ENCODE assay signal across 14 cellular contexts in the genomic region with DNA sequence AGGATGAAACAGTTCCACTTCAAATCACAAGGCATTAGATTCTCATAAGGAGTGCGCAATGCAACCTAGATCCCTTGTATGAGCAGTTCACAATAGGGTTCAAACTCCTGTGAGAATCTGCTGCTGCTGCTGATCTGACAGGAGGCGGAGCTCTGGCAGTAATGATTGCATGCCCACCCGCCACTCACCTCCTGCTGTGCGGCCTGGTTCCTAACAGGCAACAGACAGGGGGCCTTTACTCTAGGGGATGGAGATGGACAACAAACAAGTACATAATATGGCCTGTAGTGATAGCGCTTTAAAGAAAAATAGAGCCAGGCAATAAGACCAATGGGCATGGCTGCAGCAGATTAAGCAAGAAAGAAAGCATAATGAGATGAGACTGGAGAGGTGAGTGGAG. TPM values are rescaled to one million over a fixed set of nuclear protein-coding genes. Genes with fewer than 3 reads are reported as not detected.
DNase-seq lines count a peak whose midpoint lies in the region; ATAC-seq and TF ChIP-seq lines count a peak whose summit lies in the region.
"Had no signal": no experiment of that assay in that cellular context is flagged by ENCODE, and none has a peak within 500 bp of the region (broad histone marks: within the 10 kb centered on the region; RNA-seq: fewer than 3 reads in every experiment).

No MANE protein-coding gene starts in this region.

- H3K9me3 Mint-ChIP-seq in endodermal cell (no peaks in the 10 kb centered on the region), neural progenitor cell (no peaks in the 10 kb centered on the region)
- H3K9me3 Mint-ChIP-seq in stimulated activated memory B cell treated with anti-CD40 and anti-IgM and Interleukin-4, amounts not matched to agents 10 μg/mL and 1 μg/mL and 100 μg/mL, for 72 hours = no peaks in the 10 kb centered on the region
- no peaks in the 10 kb centered on the region for H3K9me3 Mint-ChIP-seq in activated CD8-positive, alpha-beta T cell treated with anti-CD3 and anti-CD28 coated beads for 36 hours
- H3K9me3 Mint-ChIP-seq: CD8-positive, alpha-beta T cell had no signal

- H3K4me3 Mint-ChIP-seq in endodermal cell = no peak overlapping the region
- H3K4me3 Mint-ChIP-seq in neural progenitor cell = no peak overlapping the region
- no peak overlapping the region for H3K4me3 Mint-ChIP-seq in stimulated activated memory B cell treated with anti-CD40 and anti-IgM and Interleukin-4, amounts not matched to agents 10 μg/mL and 1 μg/mL and 100 μg/mL, for 72 hours
- no peak overlapping the region for H3K4me3 Mint-ChIP-seq in activated CD8-positive, alpha-beta T cell treated with anti-CD3 and anti-CD28 coated beads for 36 hours
- H3K4me3 Mint-ChIP-seq: CD8-positive, alpha-beta T cell had no signal

- H3K27ac Mint-ChIP-seq in endodermal cell (no peak overlapping the region), neural progenitor cell (no peak overlapping the region)
- H3K27ac Mint-ChIP-seq in stimulated activated memory B cell treated with anti-CD40 and anti-IgM and Interleukin-4, amounts not matched to agents 10 μg/mL and 1 μg/mL and 100 μg/mL, for 72 hours = no peak overlapping the region
- no peak overlapping the region for H3K27ac Mint-ChIP-seq in activated CD8-positive, alpha-beta T cell treated with anti-CD3 and anti-CD28 coated beads for 36 hours
- H3K27ac Mint-ChIP-seq: CD8-positive, alpha-beta T cell had no signal

- H3K9me3 ChIP-seq in HEK293 (ENCODE audit: control insufficient read depth, insufficient read depth, low read depth, low read length) = no peaks in the 10 kb centered on the region
- H3K9me3 ChIP-seq in endodermal cell (ENCODE audit: control insufficient read depth, low read length) = no peaks in the 10 kb centered on the region
- H3K9me3 ChIP-seq in neural progenitor cell (ENCODE audit: low read depth) = no peaks in the 10 kb centered on the region
- H3K9me3 ChIP-seq: A549, BE2C had no signal

- H3K4me1 Mint-ChIP-seq in endodermal cell (peaks cover 19% of the 10 kb centered on the region), neural progenitor cell (peaks cover 14% of the 10 kb centered on the region)
- H3K4me1 Mint-ChIP-seq in stimulated activated memory B cell treated with anti-CD40 and anti-IgM and Interleukin-4, amounts not matched to agents 10 μg/mL and 1 μg/mL and 100 μg/mL, for 72 hours = peaks cover 38% of the 10 kb centered on the region
- peaks cover 20% of the 10 kb centered on the region for H3K4me1 Mint-ChIP-seq in activated CD8-positive, alpha-beta T cell treated with anti-CD3 and anti-CD28 coated beads for 36 hours (ENCODE audit: low read depth)

- H3K36me3 Mint-ChIP-seq in endodermal cell (ENCODE audit: low read depth) (no peaks in the 10 kb centered on the region), neural progenitor cell (no peaks in the 10 kb centered on the region)
- H3K36me3 Mint-ChIP-seq in stimulated activated memory B cell treated with anti-CD40 and anti-IgM and Interleukin-4, amounts not matched to agents 10 μg/mL and 1 μg/mL and 100 μg/mL, for 72 hours = no peaks in the 10 kb centered on the region
- peaks cover 2% of the 10 kb centered on the region for H3K36me3 Mint-ChIP-seq in activated CD8-positive, alpha-beta T cell treated with anti-CD3 and anti-CD28 coated beads for 36 hours (ENCODE audit: low read depth)
- H3K36me3 Mint-ChIP-seq: CD8-positive, alpha-beta T cell had no signal

- TF ChIP-seq CTCF in HEK293 (tag by site-specific recombination; IDR thresholded peaks at IDR 0.05) (no peak), endodermal cell (conservative IDR thresholded peaks at IDR 0.05) (no peak), neural progenitor cell (IDR thresholded peaks at IDR 0.05) (no peak)
- no peak for TF ChIP-seq CTCF in activated CD8-positive, alpha-beta T cell treated with anti-CD3 and anti-CD28 coated beads for 36 hours (IDR thresholded peaks at IDR 0.05)

- peaks cover 18% of the 10 kb centered on the region for H3K79me2 ChIP-seq in neural progenitor cell (ENCODE audit: low read depth)

- POLR2A ChIA-PET in HEK293 (lab: Yijun Ruan, JAX) = interaction anchor here (4.3 kb wide), 1 partner anchor 33 kb away, joined by 27 read pairs; no protein-coding TSS in a partner anchor
- POLR2A ChIA-PET in activated CD8-positive, alpha-beta T cell treated with anti-CD3 and anti-CD28 coated beads for 36 hours (lab: Charles Lee) = interaction anchor here (0.6 kb wide), 1 partner anchor 10 kb away, joined by 3 read pairs; no protein-coding TSS in a partner anchor

- H3K27me3 ChIP-seq in endodermal cell (ENCODE audit: control insufficient read depth, insufficient read depth, low read length, poor library complexity, severe bottlenecking) (peaks cover 6% of the 10 kb centered on the region), neural progenitor cell (peaks cover 4% of the 10 kb centered on the region)
- H3K27me3 ChIP-seq: BE2C had no signal

- H3K9ac ChIP-seq in endodermal cell (ENCODE audit: extremely low read depth, low read length, poor library complexity, severe bottlenecking) (no peak overlapping the region), neural progenitor cell (no peak overlapping the region)

- CTCF ChIA-PET in HEK293 (lab: Yijun Ruan, JAX) = interaction anchor here (0.7 kb wide), 2 partner anchors 49 to 456 kb away, joined by 3 to 4 read pairs; no protein-coding TSS in a partner anchor
- CTCF ChIA-PET in activated CD8-positive, alpha-beta T cell treated with anti-CD3 and anti-CD28 coated beads for 36 hours (lab: Charles Lee) = no interaction called here

- H2AFZ ChIP-seq in neural progenitor cell (replicated peaks) = no peak overlapping the region

- H3K4me3 ChIP-seq in HEK293 (ENCODE audit: low read depth, low read length) (no peak overlapping the region), endodermal cell (ENCODE audit: low read length) (no peak overlapping the region), neural progenitor cell (no peak overlapping the region)
- H3K4me3 ChIP-seq: A549 had no signal

- ATAC-seq in stimulated activated memory B cell treated with anti-CD40 and anti-IgM and Interleukin-4, amounts not matched to agents 10 μg/mL and 1 μg/mL and 100 μg/mL, for 72 hours = no peak
- ATAC-seq in activated CD8-positive, alpha-beta T cell treated with anti-CD3 and anti-CD28 coated beads for 36 hours = no peak
- ATAC-seq: A549; CD8-positive, alpha-beta T cell had no signal

- H3K27me3 Mint-ChIP-seq in endodermal cell (ENCODE audit: insufficient read depth) (peaks cover 15% of the 10 kb centered on the region), neural progenitor cell (ENCODE audit: insufficient read depth, low read depth) (peaks cover 5% of the 10 kb centered on the region)
- H3K27me3 Mint-ChIP-seq in stimulated activated memory B cell treated with anti-CD40 and anti-IgM and Interleukin-4, amounts not matched to agents 10 μg/mL and 1 μg/mL and 100 μg/mL, for 72 hours = no peaks in the 10 kb centered on the region
- H3K27me3 Mint-ChIP-seq in activated CD8-positive, alpha-beta T cell treated with anti-CD3 and anti-CD28 coated beads for 36 hours = no peaks in the 10 kb centered on the region

- H3K36me3 ChIP-seq in HEK293 (ENCODE audit: control insufficient read depth in 2 of 2, insufficient read depth in 1 of 2, low read length in 2 of 2) (no peaks in the 10 kb centered on the region), endodermal cell (ENCODE audit: control insufficient read depth, insufficient read depth, low read length) (no peaks in the 10 kb centered on the region), neural progenitor cell (no peaks in the 10 kb centered on the region)
- H3K36me3 ChIP-seq: BE2C had no signal

- H3F3A ChIP-seq in neural progenitor cell (ENCODE audit: low read depth) = peaks cover 13% of the 10 kb centered on the region

- H3K4me1 ChIP-seq in HEK293 (ENCODE audit: control insufficient read depth, insufficient read depth, low read length) (0 out of 2 replicates have a peak, but pooled peaks cover 3% of the 10 kb centered on the region), endodermal cell (ENCODE audit: control insufficient read depth, insufficient read depth, low read length) (no peaks in the 10 kb centered on the region), neural progenitor cell (no peaks in the 10 kb centered on the region)
- H3K4me1 ChIP-seq: BE2C had no signal

- no peak overlapping the region for H3K4me2 ChIP-seq in neural progenitor cell
- H3K4me2 ChIP-seq: A549 had no signal

- intact Hi-C loops in activated CD8-positive, alpha-beta T cell treated with anti-CD3 and anti-CD28 coated beads for 36 hours (cut with micrococcal nuclease) = no loop called here

- no peak overlapping the region for H3K27ac ChIP-seq in HEK293 (ENCODE audit: extremely low read depth, low read depth, low read length)
- no peak overlapping the region for H3K27ac ChIP-seq in endodermal cell (ENCODE audit: low read depth, low read length)
- H3K27ac ChIP-seq in neural progenitor cell = no peak overlapping the region
- H3K27ac ChIP-seq: A549, C4-2B had no signal

- WGBS in endodermal cell (ENCODE audit: insufficient coverage in 1 of 2, insufficient read length in 1 of 2), 2 experiments = 79 to 87% methylated on average over 5 of the region's 5 CpGs

- DNase-seq in ELF-1 (ENCODE audit: low read depth, low spot score) (peak; percentile 24), endodermal cell (peak; percentile 60), neural progenitor cell (ENCODE audit: low spot score) (peak; percentile 10), cortex of kidney (lab: John Stamatoyannopoulos, UW) (no peak)
- DNase-seq in activated CD8-positive, alpha-beta T cell treated with anti-CD3 and anti-CD28 coated beads for 36 hours = no peak
- DNase-seq: BE2C; CD8-positive, alpha-beta T cell; COR-L47; DMS153; DMS79 treated with DMSO at 0.1 percent for 48 hours had no signal

- no peaks in the 10 kb centered on the region for H4K20me1 ChIP-seq in neural progenitor cell (ENCODE audit: low read depth)

TF ChIP-seq in HEK293, 187 proteins besides CTCF, POLR2A, EP300 and RAD21 (continues in another document):
- TF ChIP-seq ZNF747 (tag by site-specific recombination; IDR thresholded peaks at IDR 0.05) = no peak
- no peak for TF ChIP-seq ZNF596 (tag by site-specific recombination; IDR thresholded peaks at IDR 0.05)
- TF ChIP-seq IKZF3 (tag by site-specific recombination; IDR thresholded peaks at IDR 0.05) = no peak
- TF ChIP-seq ZNF138 (tag by site-specific recombination; IDR thresholded peaks at IDR 0.05; ENCODE audit: borderline replicate concordance) = no peak
- peak; percentile 71 for TF ChIP-seq ZIC2 (tag by site-specific recombination; IDR thresholded peaks at IDR 0.05)
- TF ChIP-seq ZNF530 (tag by site-specific recombination; IDR thresholded peaks at IDR 0.05; ENCODE audit: low read depth) = no peak

RNA-seq across cellular contexts. Expression of a gene that starts 2.7 kb away (rescaled TPM):
- 10 to 100 TPM; 13.8 to 20.1 TPM for total RNA-seq in endodermal cell
- polyA plus RNA-seq in endodermal cell (2013, experiment 1 of 2) = 13.9 TPM
- 13.1 TPM for polyA plus RNA-seq in endodermal cell (2013, experiment 2 of 2)
- total RNA-seq in neural progenitor cell (ENCODE audit: low replicate concordance) = 16.2 and 16.5 TPM in 2 replicates
- 10 to 100 TPM; 12.1 to 12.3 TPM for total RNA-seq in activated CD8-positive, alpha-beta T cell treated with anti-CD3 and anti-CD28 coated beads for 36 hours

RNA-seq across cellular contexts. Expression of a gene that starts 3.1 kb away (rescaled TPM):
- total RNA-seq in endodermal cell (1 to 10 TPM in 1 of 2 donors, under 1 TPM in 1; 0.95 to 1.6 TPM), neural progenitor cell (ENCODE audit: low replicate concordance) (0.09 TPM in 1 of 2 replicates, not detected in the other)
- 0.43 TPM for polyA plus RNA-seq in endodermal cell (2013, experiment 1 of 2)
- polyA plus RNA-seq in endodermal cell (2013, experiment 2 of 2) = 0.41 TPM
- total RNA-seq in activated CD8-positive, alpha-beta T cell treated with anti-CD3 and anti-CD28 coated beads for 36 hours = 1 to 10 TPM; 4.0 to 5.7 TPM

Comparison
In these comparisons a context has a peak if more than half of its experiments do, and no peak if none do; other contexts are left out.
1. DNase-seq: peak in ELF-1 (single experiment), endodermal cell (single experiment) and neural progenitor cell (single experiment); none in cortex of kidney (single experiment) and activated CD8-positive, alpha-beta T cell treated with anti-CD3 and anti-CD28 coated beads for 36 hours (single experiment).